Comparison of ENCODE assay signal across 1 cellular context in genomic region chr2:28390241-28390856, GRCh38.
TF ChIP-seq lines count a peak whose summit lies in the region.

No MANE protein-coding gene starts in this region.

TF ChIP-seq in GM23338, 12 proteins besides CTCF, POLR2A, EP300 and RAD21 (continued from another document):
- TF ChIP-seq REST (IDR thresholded peaks at IDR 0.05; ENCODE audit: unreplicated experiment) = no peak
- no peak for TF ChIP-seq ZNF462 (CRISPR knock-in tag; IDR thresholded peaks at IDR 0.05)
- TF ChIP-seq EZH2 (IDR thresholded peaks at IDR 0.05; ENCODE audit: low read depth, unreplicated experiment) = no peak
- TF ChIP-seq CREB1 (CRISPR knock-in tag; IDR thresholded peaks at IDR 0.05; ENCODE audit: low read depth) = no peak
- TF ChIP-seq ZNF331 (CRISPR knock-in tag; IDR thresholded peaks at IDR 0.05; ENCODE audit: low read depth) = no peak
